ENCODE assay signal across 2 cellular contexts in genomic region chr6:37237789-37238188, GRCh38.
TF ChIP-seq lines count a peak whose summit lies in the region.

No MANE protein-coding gene starts in this region.

TF ChIP-seq in IMR-90, 13 proteins besides CTCF, POLR2A, EP300 and RAD21:
- TF ChIP-seq BHLHE40 (IDR thresholded peaks at IDR 0.05; ENCODE audit: low read depth, low read length) (no peak), MAFK (IDR thresholded peaks at IDR 0.05; ENCODE audit: low read depth, low read length) (peak; percentile 93)

TF ChIP-seq in H1, 55 proteins besides CTCF, POLR2A, EP300 and RAD21:
- no peak for TF ChIP-seq CBX5 (IDR thresholded peaks at IDR 0.05; ENCODE audit: low read depth, low read length)
- 0 out of 2 replicates have a peak, but pooled peaks have one; percentile 32 for TF ChIP-seq MAFK (IDR thresholded peaks at IDR 0.05; ENCODE audit: low read depth, low read length)
